12 cellular contexts compared by ENCODE assay signal in genomic region chr5:74342189-74342588, GRCh38.
DNase-seq lines count a peak whose midpoint lies in the region; TF ChIP-seq lines count a peak whose summit lies in the region.
"Had no signal": no experiment of that assay in that cellular context is flagged by ENCODE, and none has a peak within 500 bp of the region (broad histone marks: within the 10 kb centered on the region; RNA-seq: fewer than 3 reads in every experiment).

No MANE protein-coding gene starts in this region.

- H3K4me3 ChIP-seq in HEK293 (ENCODE audit: low read depth, low read length) = no peak overlapping the region

- no peaks in the 10 kb centered on the region for H3K9me3 Mint-ChIP-seq in chondrocyte (ENCODE audit: low read depth)
- no peaks in the 10 kb centered on the region for H3K9me3 Mint-ChIP-seq in osteocyte (ENCODE audit: unreplicated experiment)

- H3K36me3 ChIP-seq in HEK293 (ENCODE audit: control insufficient read depth in 2 of 2, insufficient read depth in 1 of 2, low read length in 2 of 2) = no peaks in the 10 kb centered on the region

- no peak for TF ChIP-seq CTCF in HEK293 (tag by site-specific recombination; IDR thresholded peaks at IDR 0.05)
- TF ChIP-seq CTCF in chondrocyte (IDR thresholded peaks at IDR 0.05) = no peak
- TF ChIP-seq CTCF in osteocyte (IDR thresholded peaks at IDR 0.05) = no peak

- CTCF ChIA-PET in HEK293 (lab: Yijun Ruan, JAX) = interaction anchor here (0.6 to 1.7 kb wide), 2 partner anchors 83 to 299 kb away, joined by 3 to 5 read pairs; no protein-coding TSS in a partner anchor

- H3K4me1 Mint-ChIP-seq in chondrocyte (ENCODE audit: low read depth) (peaks cover 46% of the 10 kb centered on the region), osteocyte (ENCODE audit: unreplicated experiment) (peaks cover 28% of the 10 kb centered on the region)

- no peaks in the 10 kb centered on the region for H3K9me3 ChIP-seq in HEK293 (ENCODE audit: control insufficient read depth, insufficient read depth, low read depth, low read length)
- H3K9me3 ChIP-seq: Caco-2 had no signal

- H3K27ac ChIP-seq in HEK293 (ENCODE audit: extremely low read depth, low read depth, low read length) = no peak overlapping the region

- no peaks in the 10 kb centered on the region for H3K36me3 Mint-ChIP-seq in chondrocyte (ENCODE audit: low read depth)
- no peaks in the 10 kb centered on the region for H3K36me3 Mint-ChIP-seq in osteocyte (ENCODE audit: unreplicated experiment)
- H3K36me3 Mint-ChIP-seq: CD14-positive monocyte; CD8-positive, alpha-beta T cell had no signal

- DNase-seq in chondrocyte (ENCODE audit: low spot score) (no peak), osteocyte (ENCODE audit: extremely low spot score, unreplicated experiment) (no peak), NCI-H2029 treated with DMSO at 0.1 percent for 48 hours (lab: John Stamatoyannopoulos, UW) (no peak), NCI-H146 (lab: John Stamatoyannopoulos, UW) (no peak)
- DNase-seq in stimulated activated CD4-positive, alpha-beta T cell treated with anti-CD3 and anti-CD28 coated beads, Interleukin-4, amount 100 ng/mL, for 4 hours = no peak
- DNase-seq: Caco-2; CD8-positive, alpha-beta T cell; DMS53; GF-D8; HCEC 1CT had no signal

- no peak overlapping the region for H3K4me3 Mint-ChIP-seq in chondrocyte (ENCODE audit: unreplicated experiment)
- no peak overlapping the region for H3K4me3 Mint-ChIP-seq in osteocyte (ENCODE audit: unreplicated experiment)
- H3K4me3 Mint-ChIP-seq: CD14-positive monocyte; CD8-positive, alpha-beta T cell had no signal

- POLR2A ChIA-PET in HEK293 (lab: Yijun Ruan, JAX) = interaction anchor here (1.3 kb wide), 1 partner anchor 299 kb away, joined by 3 read pairs; the partner anchor contains the start of gene ENC1

- H3K27me3 Mint-ChIP-seq in chondrocyte (ENCODE audit: low read depth) (no peaks in the 10 kb centered on the region), osteocyte (ENCODE audit: unreplicated experiment) (no peaks in the 10 kb centered on the region)

- peak overlapping the region; percentile 24 for H3K27ac Mint-ChIP-seq in chondrocyte (ENCODE audit: unreplicated experiment)
- peak overlapping the region; percentile 33 for H3K27ac Mint-ChIP-seq in osteocyte (ENCODE audit: unreplicated experiment)
- H3K27ac Mint-ChIP-seq: CD14-positive monocyte; CD8-positive, alpha-beta T cell had no signal

- H3K4me1 ChIP-seq in HEK293 (ENCODE audit: control insufficient read depth, insufficient read depth, low read length) = peaks cover 14% of the 10 kb centered on the region; the same call in 1 of the 2 replicates

TF ChIP-seq in HEK293, 187 proteins besides CTCF, POLR2A, EP300 and RAD21:
- TF ChIP-seq ZNF391 (tag by site-specific recombination; IDR thresholded peaks at IDR 0.05; ENCODE audit: borderline replicate concordance, low read depth) = no peak
- peak; percentile 78 for TF ChIP-seq ZNF366 (tag by site-specific recombination; conservative IDR thresholded peaks at IDR 0.05)
- TF ChIP-seq PATZ1 (tag by site-specific recombination; IDR thresholded peaks at IDR 0.05) = no peak
